ENCODE assay signal across 2 cellular contexts in the genomic region with DNA sequence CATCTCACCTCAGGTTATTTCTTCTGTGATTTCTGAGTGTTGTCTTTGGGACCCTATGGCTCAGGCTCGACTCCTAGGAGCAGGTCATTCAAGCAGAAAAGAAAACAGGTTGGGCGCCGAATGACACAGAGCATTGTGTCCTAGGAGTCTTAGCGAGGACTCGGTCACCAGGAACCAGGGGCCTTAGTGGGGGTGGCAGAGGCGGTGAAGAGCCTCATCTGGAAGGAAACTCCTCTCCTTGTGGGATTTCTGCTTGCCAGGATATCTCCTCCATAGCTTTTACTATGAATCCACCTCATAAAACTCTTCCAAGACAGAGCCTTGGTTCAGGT.
TF ChIP-seq lines count a peak whose summit lies in the region.

No MANE protein-coding gene starts in this region.

TF ChIP-seq in A549, 52 proteins besides CTCF, POLR2A, EP300 and RAD21 (continued from another document):
- TF ChIP-seq MYC (IDR thresholded peaks at IDR 0.05; ENCODE audit: borderline replicate concordance, low read length) = no peak
- TF ChIP-seq CEBPB (IDR thresholded peaks at IDR 0.05) = no peak
- no peak for TF ChIP-seq JUNB (IDR thresholded peaks at IDR 0.05)
- no peak for TF ChIP-seq ZC3H11A (IDR thresholded peaks at IDR 0.05)

TF ChIP-seq in IMR-90, 13 proteins besides CTCF, POLR2A, EP300 and RAD21 (continued from another document):
- TF ChIP-seq, protein P1, sequence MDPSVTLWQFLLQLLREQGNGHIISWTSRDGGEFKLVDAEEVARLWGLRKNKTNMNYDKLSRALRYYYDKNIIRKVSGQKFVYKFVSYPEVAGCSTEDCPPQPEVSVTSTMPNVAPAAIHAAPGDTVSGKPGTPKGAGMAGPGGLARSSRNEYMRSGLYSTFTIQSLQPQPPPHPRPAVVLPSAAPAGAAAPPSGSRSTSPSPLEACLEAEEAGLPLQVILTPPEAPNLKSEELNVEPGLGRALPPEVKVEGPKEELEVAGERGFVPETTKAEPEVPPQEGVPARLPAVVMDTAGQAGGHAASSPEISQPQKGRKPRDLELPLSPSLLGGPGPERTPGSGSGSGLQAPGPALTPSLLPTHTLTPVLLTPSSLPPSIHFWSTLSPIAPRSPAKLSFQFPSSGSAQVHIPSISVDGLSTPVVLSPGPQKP (IDR thresholded peaks at IDR 0.05; ENCODE audit: borderline replicate concordance, low read depth, low read length) = no peak
- TF ChIP-seq FOS (IDR thresholded peaks at IDR 0.05; ENCODE audit: low read depth, low read length) (no peak), MXI1 (IDR thresholded peaks at IDR 0.05; ENCODE audit: borderline replicate concordance, low read depth, low read length) (no peak), CEBPB (IDR thresholded peaks at IDR 0.05; ENCODE audit: low read depth, low read length) (no peak), CHD1 (IDR thresholded peaks at IDR 0.05; ENCODE audit: low read depth, low read length) (no peak), NFE2L2 (IDR thresholded peaks at IDR 0.05; ENCODE audit: low read depth, low read length) (no peak), MAZ (IDR thresholded peaks at IDR 0.05; ENCODE audit: borderline replicate concordance, low read depth, low read length) (no peak), SMC3 (IDR thresholded peaks at IDR 0.05; ENCODE audit: low read depth, low read length) (no peak)
- TF ChIP-seq, protein P2, sequence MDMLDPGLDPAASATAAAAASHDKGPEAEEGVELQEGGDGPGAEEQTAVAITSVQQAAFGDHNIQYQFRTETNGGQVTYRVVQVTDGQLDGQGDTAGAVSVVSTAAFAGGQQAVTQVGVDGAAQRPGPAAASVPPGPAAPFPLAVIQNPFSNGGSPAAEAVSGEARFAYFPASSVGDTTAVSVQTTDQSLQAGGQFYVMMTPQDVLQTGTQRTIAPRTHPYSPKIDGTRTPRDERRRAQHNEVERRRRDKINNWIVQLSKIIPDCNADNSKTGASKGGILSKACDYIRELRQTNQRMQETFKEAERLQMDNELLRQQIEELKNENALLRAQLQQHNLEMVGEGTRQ (IDR thresholded peaks at IDR 0.05; ENCODE audit: low read depth, low read length) = no peak
